18 cellular contexts compared by ENCODE assay signal in the genomic region with DNA sequence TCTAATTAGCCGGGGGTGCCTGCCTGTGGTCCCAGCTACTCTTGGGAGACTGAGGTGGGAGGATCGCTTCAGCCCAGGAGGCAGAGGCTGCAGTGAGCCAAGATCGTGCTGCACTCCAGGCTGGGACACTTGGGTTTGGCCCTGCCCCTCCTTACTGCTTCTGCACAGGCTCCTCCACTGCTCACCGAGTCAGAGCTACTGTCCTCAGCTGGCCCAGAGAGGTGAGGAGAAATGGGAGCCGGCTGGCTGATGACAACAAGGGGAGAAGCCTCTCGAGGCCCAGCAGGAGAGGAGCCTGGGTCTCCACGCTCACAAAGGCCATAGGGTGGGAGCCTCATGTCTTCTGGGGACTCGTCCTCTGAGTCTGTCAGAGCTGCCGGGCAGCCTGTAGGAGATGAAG. TPM values are rescaled to one million over a fixed set of nuclear protein-coding genes. Genes with fewer than 3 reads are reported as not detected.
DNase-seq lines count a peak whose midpoint lies in the region; ATAC-seq and TF ChIP-seq lines count a peak whose summit lies in the region.
"Had no signal": no experiment of that assay in that cellular context is flagged by ENCODE, and none has a peak within 500 bp of the region (broad histone marks: within the 10 kb centered on the region; RNA-seq: fewer than 3 reads in every experiment).

No MANE protein-coding gene starts in this region.

- peak overlapping the region; percentile 76 for H3K9ac ChIP-seq in neural cell (ENCODE audit: low read length)
- H3K9ac ChIP-seq: GM23248 had no signal

- TF ChIP-seq RAD21 in neural cell (conservative IDR thresholded peaks at IDR 0.05): no peak

- H3K79me2 ChIP-seq in neural cell (replicated peaks; ENCODE audit: insufficient read depth, low read length): no peaks in the 10 kb centered on the region

- no peaks in the 10 kb centered on the region for H3K27me3 Mint-ChIP-seq in central memory CD8-positive, alpha-beta T cell

- peaks cover 15% of the 10 kb centered on the region for H3K36me3 ChIP-seq in neural cell (ENCODE audit: insufficient read depth, low read length)

- peaks cover 21% of the 10 kb centered on the region for H3K36me3 Mint-ChIP-seq in central memory CD8-positive, alpha-beta T cell (ENCODE audit: insufficient read depth)
- peaks cover 46% of the 10 kb centered on the region for H3K36me3 Mint-ChIP-seq in stimulated activated effector memory CD8-positive, alpha-beta T cell treated with anti-CD3 and anti-CD28 coated beads, Interleukin-12 subunit alpha, Interleukin-12 subunit beta, amount 100 ng/mL, for 72 hours

- no peak for DNase-seq in central memory CD8-positive, alpha-beta T cell (ENCODE audit: low spot score in 2 of 2)
- DNase-seq in stimulated activated effector memory CD8-positive, alpha-beta T cell treated with anti-CD3 and anti-CD28 coated beads, Interleukin-12 subunit alpha, Interleukin-12 subunit beta, amount 100 ng/mL, for 72 hours (ENCODE audit: low spot score in 2 of 2): no peak
- DNase-seq in COLO829 (ENCODE audit: low spot score): no peak
- no peak for DNase-seq in substantia nigra (lab: John Stamatoyannopoulos, UW)
- DNase-seq: C1 segment of cervical spinal cord; CD4-positive, CD25-positive, alpha-beta regulatory T cell; CD8-positive, alpha-beta T cell; DMS 273 treated with DMSO at 0.1 percent for 48 hours; DMS79; EL; GDM1; GM23248; H7; HCEC 1CT had no signal

- H3K4me3 Mint-ChIP-seq in central memory CD8-positive, alpha-beta T cell: no peak overlapping the region
- no peak overlapping the region for H3K4me3 Mint-ChIP-seq in stimulated activated effector memory CD8-positive, alpha-beta T cell treated with anti-CD3 and anti-CD28 coated beads, Interleukin-12 subunit alpha, Interleukin-12 subunit beta, amount 100 ng/mL, for 72 hours
- H3K4me3 Mint-ChIP-seq: CD4-positive, CD25-positive, alpha-beta regulatory T cell; CD8-positive, alpha-beta T cell had no signal

- no peaks in the 10 kb centered on the region for H3K4me1 Mint-ChIP-seq in central memory CD8-positive, alpha-beta T cell
- H3K4me1 Mint-ChIP-seq in stimulated activated effector memory CD8-positive, alpha-beta T cell treated with anti-CD3 and anti-CD28 coated beads, Interleukin-12 subunit alpha, Interleukin-12 subunit beta, amount 100 ng/mL, for 72 hours: no peaks in the 10 kb centered on the region
- H3K4me1 Mint-ChIP-seq: CD4-positive, CD25-positive, alpha-beta regulatory T cell had no signal

- ATAC-seq in central memory CD8-positive, alpha-beta T cell (replicated peaks; ENCODE audit: extremely low read depth, poor library complexity, severe bottlenecking): no peak
- ATAC-seq in stimulated activated effector memory CD8-positive, alpha-beta T cell treated with anti-CD3 and anti-CD28 coated beads, Interleukin-12 subunit alpha, Interleukin-12 subunit beta, amount 100 ng/mL, for 72 hours: no peak
- ATAC-seq in GM21619 (IDR thresholded peaks at IDR 0.05; ENCODE audit: unreplicated experiment): no peak
- ATAC-seq: CD8-positive, alpha-beta T cell had no signal

- no peak for TF ChIP-seq EP300 in neural cell (conservative IDR thresholded peaks at IDR 0.05; ENCODE audit: poor library complexity, severe bottlenecking)

- peaks cover 16% of the 10 kb centered on the region for H3F3A ChIP-seq in neural cell (ENCODE audit: insufficient read depth, low read length, poor library complexity, severe bottlenecking)

- H4K20me1 ChIP-seq in neural cell (ENCODE audit: insufficient read depth): no peaks in the 10 kb centered on the region

- no peaks in the 10 kb centered on the region for H3K9me2 ChIP-seq in neural cell (ENCODE audit: insufficient read depth, low read length)

- H3K9me3 ChIP-seq in neural cell (ENCODE audit: low read length): no peaks in the 10 kb centered on the region

- H2AFZ ChIP-seq in neural cell (ENCODE audit: low read depth, low read length): no peak overlapping the region
- H2AFZ ChIP-seq: GM23248 had no signal

- TF ChIP-seq CTCF in neural cell (IDR thresholded peaks at IDR 0.05; ENCODE audit: poor library complexity, severe bottlenecking): no peak

- no peak overlapping the region for H3K4me2 ChIP-seq in neural cell (ENCODE audit: low read length)

- no peaks in the 10 kb centered on the region for H3K9me3 Mint-ChIP-seq in central memory CD8-positive, alpha-beta T cell
- H3K9me3 Mint-ChIP-seq in stimulated activated effector memory CD8-positive, alpha-beta T cell treated with anti-CD3 and anti-CD28 coated beads, Interleukin-12 subunit alpha, Interleukin-12 subunit beta, amount 100 ng/mL, for 72 hours: no peaks in the 10 kb centered on the region
- H3K9me3 Mint-ChIP-seq: CD8-positive, alpha-beta T cell had no signal

- H3K27ac ChIP-seq in neural cell (ENCODE audit: low read length): peak overlapping the region; percentile 96
- no peak overlapping the region for H3K27ac ChIP-seq in substantia nigra (ENCODE audit: low read depth, low read length, poor library complexity, severe bottlenecking)
- H3K27ac ChIP-seq: GM23248 had no signal

- peak overlapping the region; percentile 44 for H3K27ac Mint-ChIP-seq in central memory CD8-positive, alpha-beta T cell (ENCODE audit: low read depth)
- H3K27ac Mint-ChIP-seq in stimulated activated effector memory CD8-positive, alpha-beta T cell treated with anti-CD3 and anti-CD28 coated beads, Interleukin-12 subunit alpha, Interleukin-12 subunit beta, amount 100 ng/mL, for 72 hours: peak overlapping the region; percentile 71
- H3K27ac Mint-ChIP-seq: CD8-positive, alpha-beta T cell had no signal

- no peaks in the 10 kb centered on the region for H3K27me3 ChIP-seq in neural cell (ENCODE audit: insufficient read depth, low read depth, low read length)

- no peak overlapping the region for H3K4me3 ChIP-seq in neural cell (ENCODE audit: low read length)
- H3K4me3 ChIP-seq: GM23248 had no signal

TF ChIP-seq in neural cell, 6 proteins besides CTCF, POLR2A, EP300 and RAD21:
- TF ChIP-seq MXI1 (conservative IDR thresholded peaks at IDR 0.05; ENCODE audit: poor library complexity, severe bottlenecking) (no peak), TAF1 (IDR thresholded peaks at IDR 0.05; ENCODE audit: low read depth) (no peak), EZH2 (IDR thresholded peaks at IDR 0.05; ENCODE audit: borderline replicate concordance, insufficient read depth, low read length, poor library complexity, severe bottlenecking) (no peak), SMC3 (conservative IDR thresholded peaks at IDR 0.05; ENCODE audit: poor library complexity) (no peak), POLR2AphosphoS5 (IDR thresholded peaks at IDR 0.05) (no peak)
- TF ChIP-seq, protein P1, sequence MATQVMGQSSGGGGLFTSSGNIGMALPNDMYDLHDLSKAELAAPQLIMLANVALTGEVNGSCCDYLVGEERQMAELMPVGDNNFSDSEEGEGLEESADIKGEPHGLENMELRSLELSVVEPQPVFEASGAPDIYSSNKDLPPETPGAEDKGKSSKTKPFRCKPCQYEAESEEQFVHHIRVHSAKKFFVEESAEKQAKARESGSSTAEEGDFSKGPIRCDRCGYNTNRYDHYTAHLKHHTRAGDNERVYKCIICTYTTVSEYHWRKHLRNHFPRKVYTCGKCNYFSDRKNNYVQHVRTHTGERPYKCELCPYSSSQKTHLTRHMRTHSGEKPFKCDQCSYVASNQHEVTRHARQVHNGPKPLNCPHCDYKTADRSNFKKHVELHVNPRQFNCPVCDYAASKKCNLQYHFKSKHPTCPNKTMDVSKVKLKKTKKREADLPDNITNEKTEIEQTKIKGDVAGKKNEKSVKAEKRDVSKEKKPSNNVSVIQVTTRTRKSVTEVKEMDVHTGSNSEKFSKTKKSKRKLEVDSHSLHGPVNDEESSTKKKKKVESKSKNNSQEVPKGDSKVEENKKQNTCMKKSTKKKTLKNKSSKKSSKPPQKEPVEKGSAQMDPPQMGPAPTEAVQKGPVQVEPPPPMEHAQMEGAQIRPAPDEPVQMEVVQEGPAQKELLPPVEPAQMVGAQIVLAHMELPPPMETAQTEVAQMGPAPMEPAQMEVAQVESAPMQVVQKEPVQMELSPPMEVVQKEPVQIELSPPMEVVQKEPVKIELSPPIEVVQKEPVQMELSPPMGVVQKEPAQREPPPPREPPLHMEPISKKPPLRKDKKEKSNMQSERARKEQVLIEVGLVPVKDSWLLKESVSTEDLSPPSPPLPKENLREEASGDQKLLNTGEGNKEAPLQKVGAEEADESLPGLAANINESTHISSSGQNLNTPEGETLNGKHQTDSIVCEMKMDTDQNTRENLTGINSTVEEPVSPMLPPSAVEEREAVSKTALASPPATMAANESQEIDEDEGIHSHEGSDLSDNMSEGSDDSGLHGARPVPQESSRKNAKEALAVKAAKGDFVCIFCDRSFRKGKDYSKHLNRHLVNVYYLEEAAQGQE (IDR thresholded peaks at IDR 0.05; ENCODE audit: borderline replicate concordance): no peak
TF ChIP-seq in neural cell: peak in this region for 0.

RNA-seq across cellular contexts. Expression of a gene that starts 13.7 kb away (rescaled TPM):
- 169 and 187 TPM in 2 replicates for polyA plus RNA-seq in neural cell
- polyA minus RNA-seq in neural cell: 134 and 165 TPM in 2 replicates

RNA-seq across cellular contexts. Expression of a gene that starts 37.6 kb away (rescaled TPM):
- 227 and 331 TPM in 2 replicates for polyA plus RNA-seq in neural cell
- polyA minus RNA-seq in neural cell: 77.7 and 89.9 TPM in 2 replicates

RNA-seq across cellular contexts. Expression of a gene that starts 38.3 kb away (rescaled TPM):
- not detected in 2 replicates for polyA plus RNA-seq in neural cell
- polyA minus RNA-seq in neural cell: not detected in 2 replicates
- polyA plus RNA-seq: BJ; CD4-positive, CD25-positive, alpha-beta regulatory T cell; GM23248; H1 had no signal
